9 cellular contexts compared by ENCODE assay signal in genomic region chr1:217039926-217040325, GRCh38.
"Had no signal": no experiment of that assay in that cellular context is flagged by ENCODE, and none has a peak within 500 bp of the region (broad histone marks: within the 10 kb centered on the region; RNA-seq: fewer than 3 reads in every experiment).

No MANE protein-coding gene starts in this region.

- H3K27ac ChIP-seq: HL-60 had no signal

- ATAC-seq: GM23338, HepG2, K562 had no signal

- H3K4me2 ChIP-seq: GM23338 had no signal

- FAIRE-seq: H1, H54, HepG2, K562 had no signal

- DNase-seq: H9, HCEC 1CT, KG1 had no signal

- H3K4me3 ChIP-seq: GM23338, K562 had no signal

- H2AFZ ChIP-seq: GM23338 had no signal
